Comparison of ENCODE assay signal across 15 cellular contexts in the genomic region with DNA sequence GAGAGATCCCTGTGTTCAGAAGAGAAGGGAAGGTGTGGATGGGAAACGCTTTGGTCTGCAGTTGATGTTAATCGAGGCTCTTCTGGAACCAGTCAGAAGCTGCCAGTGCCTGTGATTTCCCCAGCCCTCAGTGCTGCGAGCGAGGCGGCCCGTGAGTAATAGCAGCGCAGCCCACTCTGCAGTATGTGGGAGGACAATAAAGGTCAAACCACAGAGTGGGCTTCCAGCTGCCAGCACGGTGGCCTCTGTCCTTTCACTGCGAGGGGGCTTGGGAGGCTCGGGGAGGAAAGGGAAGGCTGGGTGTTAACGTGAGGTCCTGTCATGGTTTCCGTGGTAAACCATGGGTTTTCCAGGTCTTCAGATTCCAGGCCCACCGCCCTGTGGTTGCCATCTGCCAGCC. TPM values are rescaled to one million over a fixed set of nuclear protein-coding genes. Genes with fewer than 3 reads are reported as not detected.
DNase-seq lines count a peak whose midpoint lies in the region; ATAC-seq lines count a peak whose summit lies in the region.
"Had no signal": no experiment of that assay in that cellular context is flagged by ENCODE, and none has a peak within 500 bp of the region (broad histone marks: within the 10 kb centered on the region; RNA-seq: fewer than 3 reads in every experiment).

No MANE protein-coding gene starts in this region.

- DNase-seq in CD4-positive, alpha-beta memory T cell, result no peak
- no peak for DNase-seq in T-helper 17 cell
- peak; percentile 48 for DNase-seq in activated naive CD8-positive, alpha-beta T cell treated with anti-CD3 and anti-CD28 coated beads, Interleukin-2, amount 10 ng/mL, durations not matched to agents 7 days and 5 days
- DNase-seq in sciatic nerve (ENCODE audit: low spot score), result no peak
- no peak for DNase-seq in GF-D8 (lab: John Stamatoyannopoulos, UW)
- no peak for DNase-seq in DMS79 treated with DMSO at 0.1 percent for 48 hours (lab: John Stamatoyannopoulos, UW)
- DNase-seq: glutamatergic neuron, kidney glomerular epithelial cell, NCI-H1694, NCI-H526 treated with DMSO at 0.1 percent for 48 hours, spleen had no signal

- peaks cover 22% of the 10 kb centered on the region for H3K4me1 ChIP-seq in CD4-positive, alpha-beta memory T cell (ENCODE audit: insufficient read depth, low read length)
- H3K4me1 ChIP-seq: ascending aorta had no signal

- peaks cover 3% of the 10 kb centered on the region in 2 donors for H3K27me3 Mint-ChIP-seq in CD4-positive, alpha-beta memory T cell
- no peaks in the 10 kb centered on the region for H3K27me3 Mint-ChIP-seq in T-helper 17 cell
- no peaks in the 10 kb centered on the region for H3K27me3 Mint-ChIP-seq in activated naive CD8-positive, alpha-beta T cell treated with anti-CD3 and anti-CD28 coated beads, Interleukin-2, amount 10 ng/mL, durations not matched to agents 7 days and 5 days

- CTCF ChIA-PET in CD4-positive, alpha-beta memory T cell (lab: Charles Lee; ENCODE audit: partially characterized antibody), result interaction anchor here (1.2 to 4.0 kb wide), 2 partner anchors 12 to 13 kb away, joined by 3 to 20 read pairs; no protein-coding TSS in a partner anchor

- H3K9me3 Mint-ChIP-seq in CD4-positive, alpha-beta memory T cell, result peaks cover 0 to 3% (median 0%) of the 10 kb centered on the region in 8 donors
- peaks cover 1% of the 10 kb centered on the region for H3K9me3 Mint-ChIP-seq in activated naive CD8-positive, alpha-beta T cell treated with anti-CD3 and anti-CD28 coated beads, Interleukin-2, amount 10 ng/mL, durations not matched to agents 7 days and 5 days

- no peaks in the 10 kb centered on the region for H3K27me3 ChIP-seq in CD4-positive, alpha-beta memory T cell (ENCODE audit: insufficient read depth, low read length)
- H3K27me3 ChIP-seq: ascending aorta, spleen had no signal

- H3K36me3 Mint-ChIP-seq in CD4-positive, alpha-beta memory T cell, result no peaks in the 10 kb centered on the region
- H3K36me3 Mint-ChIP-seq in T-helper 17 cell (ENCODE audit: low read depth), result peaks cover 6% of the 10 kb centered on the region
- H3K36me3 Mint-ChIP-seq in activated naive CD8-positive, alpha-beta T cell treated with anti-CD3 and anti-CD28 coated beads, Interleukin-2, amount 10 ng/mL, durations not matched to agents 7 days and 5 days, result peaks cover 6% of the 10 kb centered on the region

- H3K4me3 Mint-ChIP-seq in CD4-positive, alpha-beta memory T cell, result peak overlapping the region; percentile 39 to 84 (median 72)
- H3K4me3 Mint-ChIP-seq in T-helper 17 cell, result peak overlapping the region; percentile 61
- H3K4me3 Mint-ChIP-seq in activated naive CD8-positive, alpha-beta T cell treated with anti-CD3 and anti-CD28 coated beads, Interleukin-2, amount 10 ng/mL, durations not matched to agents 7 days and 5 days, result peak overlapping the region; percentile 56

- no peak overlapping the region for H3K27ac ChIP-seq in CD4-positive, alpha-beta memory T cell (ENCODE audit: low read depth, low read length)
- H3K27ac ChIP-seq: ascending aorta, KMS-11, spleen had no signal

- intact Hi-C loops in CD4-positive, alpha-beta memory T cell (cut with micrococcal nuclease), result no loop called here
- intact Hi-C loops in sciatic nerve (cut with DNase I), result no loop called here

- peak; percentile 69 for ATAC-seq in T-helper 17 cell
- peak; percentile 62 for ATAC-seq in activated naive CD8-positive, alpha-beta T cell treated with anti-CD3 and anti-CD28 coated beads, Interleukin-2, amount 10 ng/mL, durations not matched to agents 7 days and 5 days (ENCODE audit: low read depth)
- ATAC-seq in sciatic nerve, result peak; percentile 30
- no peak for ATAC-seq in HG03460 (IDR thresholded peaks at IDR 0.05; ENCODE audit: unreplicated experiment)
- ATAC-seq in HG02623 (IDR thresholded peaks at IDR 0.05; ENCODE audit: unreplicated experiment), result no peak

- no peaks in the 10 kb centered on the region for H3K9me3 ChIP-seq in CD4-positive, alpha-beta memory T cell (ENCODE audit: control insufficient read depth in 1 of 2, low read length in 2 of 2)
- no peaks in the 10 kb centered on the region for H3K9me3 ChIP-seq in T-helper 17 cell (ENCODE audit: control insufficient read depth, low read length, poor library complexity, severe bottlenecking)
- H3K9me3 ChIP-seq: ascending aorta, spleen had no signal

- POLR2A ChIA-PET in CD4-positive, alpha-beta memory T cell (lab: Charles Lee; ENCODE audit: partially characterized antibody), result interaction anchor here (1.0 to 5.4 kb wide), 4 partner anchors 12 to 33 kb away, joined by 3 to 53 read pairs (median 10); a partner anchor contains a TSS
- POLR2A ChIA-PET in activated naive CD8-positive, alpha-beta T cell treated with anti-CD3 and anti-CD28 coated beads, Interleukin-2, amount 10 ng/mL, durations not matched to agents 7 days and 5 days (lab: Charles Lee), result interaction anchor here (1.0 to 7.4 kb wide), 5 partner anchors 13 to 34 kb away, joined by 3 to 50 read pairs (median 4); a partner anchor contains a TSS

- peaks cover 22 to 46% (median 34%) of the 10 kb centered on the region in 4 donors for H3K4me1 Mint-ChIP-seq in CD4-positive, alpha-beta memory T cell
- H3K4me1 Mint-ChIP-seq in T-helper 17 cell, result peaks cover 36% of the 10 kb centered on the region
- peaks cover 53% of the 10 kb centered on the region for H3K4me1 Mint-ChIP-seq in activated naive CD8-positive, alpha-beta T cell treated with anti-CD3 and anti-CD28 coated beads, Interleukin-2, amount 10 ng/mL, durations not matched to agents 7 days and 5 days

- no peaks in the 10 kb centered on the region for H3K36me3 ChIP-seq in CD4-positive, alpha-beta memory T cell (ENCODE audit: insufficient read depth, low read length)
- H3K36me3 ChIP-seq: ascending aorta, spleen had no signal

- no peak overlapping the region for H3K4me3 ChIP-seq in CD4-positive, alpha-beta memory T cell (ENCODE audit: low read length in 2 of 2)
- H3K4me3 ChIP-seq: ascending aorta, spleen had no signal

- H3K27ac Mint-ChIP-seq in CD4-positive, alpha-beta memory T cell, result peak overlapping the region in 4 of 7 donors; percentile 33 to 77 (median 60)
- peak overlapping the region; percentile 73 for H3K27ac Mint-ChIP-seq in T-helper 17 cell
- peak overlapping the region; percentile 80 for H3K27ac Mint-ChIP-seq in activated naive CD8-positive, alpha-beta T cell treated with anti-CD3 and anti-CD28 coated beads, Interleukin-2, amount 10 ng/mL, durations not matched to agents 7 days and 5 days

RNA-seq across cellular contexts. Expression of a gene that starts 32.3 kb away (rescaled TPM):
- total RNA-seq in CD4-positive, alpha-beta memory T cell, result 100 to 1,000 TPM; 160 to 161 TPM
- 100 to 1,000 TPM; 215 to 276 TPM for polyA plus RNA-seq in CD4-positive, alpha-beta memory T cell
- 100 to 1,000 TPM; 269 to 340 TPM for total RNA-seq in T-helper 17 cell
- total RNA-seq in activated naive CD8-positive, alpha-beta T cell treated with anti-CD3 and anti-CD28 coated beads, Interleukin-2, amount 10 ng/mL, durations not matched to agents 7 days and 5 days, result 100 to 1,000 TPM; 106 to 112 TPM
- total RNA-seq in sciatic nerve, result 8.0 TPM

Comparison
In these comparisons a context has a peak if more than half of its experiments do, and no peak if none do; other contexts are left out.
1. ATAC-seq: peak in T-helper 17 cell (single experiment), activated naive CD8-positive, alpha-beta T cell treated with anti-CD3 and anti-CD28 coated beads, Interleukin-2, amount 10 ng/mL, durations not matched to agents 7 days and 5 days (single experiment) and sciatic nerve (single experiment); none in HG03460 (single experiment) and HG02623 (single experiment).
2. RNA of a gene that starts 32.3 kb away (total RNA-seq): 269 to 340 TPM in T-helper 17 cell, 160 to 161 TPM in CD4-positive, alpha-beta memory T cell and 106 to 112 TPM in activated naive CD8-positive, alpha-beta T cell treated with anti-CD3 and anti-CD28 coated beads, Interleukin-2, amount 10 ng/mL, durations not matched to agents 7 days and 5 days; 8.0 TPM in sciatic nerve (single experiment); every median in the first group is over 10 times any median in the second.
3. Peak in every context shown above with its lines, with median percentiles within 50 percentile points of each other: H3K27ac Mint-ChIP-seq and H3K4me3 Mint-ChIP-seq.